Comparison of ENCODE assay signal across 14 cellular contexts in genomic region chr4:163540977-163541376, GRCh38. TPM values are rescaled to one million over a fixed set of nuclear protein-coding genes. Genes with fewer than 3 reads are reported as not detected.
DNase-seq lines count a peak whose midpoint lies in the region; ATAC-seq and TF ChIP-seq lines count a peak whose summit lies in the region.
"Had no signal": no experiment of that assay in that cellular context is flagged by ENCODE, and none has a peak within 500 bp of the region (broad histone marks: within the 10 kb centered on the region; RNA-seq: fewer than 3 reads in every experiment).

No MANE protein-coding gene starts in this region.

- ATAC-seq in GM19467 (IDR thresholded peaks at IDR 0.05; ENCODE audit: unreplicated experiment) (no peak), HG02938 (IDR thresholded peaks at IDR 0.05; ENCODE audit: unreplicated experiment) (no peak)
- ATAC-seq in activated CD4-positive, alpha-beta T cell treated with anti-CD3 and anti-CD28 coated beads for 36 hours: no peak

- no peak for TF ChIP-seq CTCF in HFF-Myc (IDR thresholded peaks at IDR 0.05; ENCODE audit: low read depth, low read length, missing control alignments)
- no peak for TF ChIP-seq CTCF in astrocyte of the spinal cord (IDR thresholded peaks at IDR 0.05; ENCODE audit: low read depth, low read length)

- peak; percentile 20 for DNase-seq in HFF-Myc (ENCODE audit: extremely low read depth, low read depth)
- DNase-seq in astrocyte of the spinal cord (ENCODE audit: low read depth, low spot score): peak; percentile 93
- peak; percentile 92 for DNase-seq in iris pigment epithelial cell (ENCODE audit: low read depth)
- no peak for DNase-seq in activated CD4-positive, alpha-beta T cell treated with anti-CD3 and anti-CD28 coated beads for 36 hours
- DNase-seq in GDM1 (lab: John Stamatoyannopoulos, UW): no peak
- DNase-seq: activated naive CD8-positive, alpha-beta T cell treated with anti-CD3 and anti-CD28 coated beads for 36 hours; NCI-H1436 treated with DMSO at 0.1 percent for 48 hours; NCI-H69; SHP77 treated with DMSO at 0.1 percent for 48 hours; transverse colon had no signal

- H3K4me3 ChIP-seq in ACC112 (ENCODE audit: low read depth, low read length) (0 out of 2 replicates have a peak overlapping the region, but pooled peaks have one; percentile 3), HFF-Myc (replicated peaks; ENCODE audit: low read depth, low read length) (no peak overlapping the region), astrocyte of the spinal cord (ENCODE audit: low read depth, low read length) (no peak overlapping the region)
- H3K4me3 ChIP-seq: hepatocyte, transverse colon had no signal

- CTCF ChIA-PET in activated CD4-positive, alpha-beta T cell treated with anti-CD3 and anti-CD28 coated beads for 36 hours (lab: Charles Lee): interaction anchor here (1.0 to 6.2 kb wide), 2 partner anchors 10 to 19 kb away, joined by 3 to 42 read pairs; no protein-coding TSS in a partner anchor

- peaks cover 4% of the 10 kb centered on the region for H3K36me3 Mint-ChIP-seq in activated CD4-positive, alpha-beta T cell treated with anti-CD3 and anti-CD28 coated beads for 36 hours (ENCODE audit: low read depth)

- no peak overlapping the region for H3K27ac Mint-ChIP-seq in activated CD4-positive, alpha-beta T cell treated with anti-CD3 and anti-CD28 coated beads for 36 hours
- H3K27ac Mint-ChIP-seq: activated naive CD8-positive, alpha-beta T cell treated with anti-CD3 and anti-CD28 coated beads for 36 hours had no signal

- no peaks in the 10 kb centered on the region for H3K79me2 ChIP-seq in ACC112 (ENCODE audit: control insufficient read depth, insufficient read depth, low read length, unreplicated experiment)
- H3K79me2 ChIP-seq: hepatocyte had no signal

- in situ Hi-C loops in astrocyte of the spinal cord (cut with HindIII; ENCODE audit: low sequenced_read_pairs): no loop called here

- peak overlapping the region; percentile 51 for H3K27ac ChIP-seq in ACC112 (ENCODE audit: low read depth, low read length)
- H3K27ac ChIP-seq: hepatocyte, transverse colon had no signal

- no peaks in the 10 kb centered on the region for H3K27me3 Mint-ChIP-seq in activated CD4-positive, alpha-beta T cell treated with anti-CD3 and anti-CD28 coated beads for 36 hours
- H3K27me3 Mint-ChIP-seq: activated naive CD8-positive, alpha-beta T cell treated with anti-CD3 and anti-CD28 coated beads for 36 hours had no signal

- no peaks in the 10 kb centered on the region for H3K4me1 Mint-ChIP-seq in activated CD4-positive, alpha-beta T cell treated with anti-CD3 and anti-CD28 coated beads for 36 hours
- H3K4me1 Mint-ChIP-seq: activated naive CD8-positive, alpha-beta T cell treated with anti-CD3 and anti-CD28 coated beads for 36 hours had no signal

- H2AFZ ChIP-seq in ACC112 (ENCODE audit: low read length, unreplicated experiment): no peak overlapping the region
- H2AFZ ChIP-seq: hepatocyte had no signal

- H3K4me3 Mint-ChIP-seq in activated CD4-positive, alpha-beta T cell treated with anti-CD3 and anti-CD28 coated beads for 36 hours: no peak overlapping the region
- H3K4me3 Mint-ChIP-seq: activated naive CD8-positive, alpha-beta T cell treated with anti-CD3 and anti-CD28 coated beads for 36 hours had no signal

- intact Hi-C loops in activated CD4-positive, alpha-beta T cell treated with anti-CD3 and anti-CD28 coated beads for 36 hours (cut with DNase I, micrococcal nuclease): loop anchor here (5.0 to 10.0 kb wide), 4 partner anchors 209 to 494 kb away; partner anchors contain the start of genes NAF1 (in 1 of the 2) and NPY1R (in 1 of the 2)

- no peaks in the 10 kb centered on the region for H3K36me3 ChIP-seq in ACC112 (ENCODE audit: insufficient read depth, low read length)
- H3K36me3 ChIP-seq: transverse colon had no signal

- H3K9me3 Mint-ChIP-seq in activated CD4-positive, alpha-beta T cell treated with anti-CD3 and anti-CD28 coated beads for 36 hours (ENCODE audit: low read depth): no peaks in the 10 kb centered on the region
- H3K9me3 Mint-ChIP-seq: activated naive CD8-positive, alpha-beta T cell treated with anti-CD3 and anti-CD28 coated beads for 36 hours had no signal

- H3K27me3 ChIP-seq in ACC112 (ENCODE audit: insufficient read depth, low read length): no peaks in the 10 kb centered on the region
- H3K27me3 ChIP-seq: hepatocyte, transverse colon had no signal

- peaks cover 35% of the 10 kb centered on the region for H3K4me1 ChIP-seq in ACC112 (ENCODE audit: control insufficient read depth, insufficient read depth, low read length, unreplicated experiment)
- H3K4me1 ChIP-seq: transverse colon had no signal

- POLR2A ChIA-PET in activated CD4-positive, alpha-beta T cell treated with anti-CD3 and anti-CD28 coated beads for 36 hours (lab: Charles Lee): interaction anchor here (1.0 kb wide), 1 partner anchor 47 kb away, joined by 4 read pairs; the partner anchor contains the start of gene TMA16

RNA-seq across cellular contexts. Expression of gene TMA16, which starts 46.5 kb away (rescaled TPM):
- total RNA-seq in activated CD4-positive, alpha-beta T cell treated with anti-CD3 and anti-CD28 coated beads for 36 hours: 10 to 100 TPM; 54.7 to 63.6 TPM

Comparison
In these comparisons a context has a peak if more than half of its experiments do, and no peak if none do; other contexts are left out.
1. DNase-seq: peak in HFF-Myc (single experiment), astrocyte of the spinal cord (single experiment) and iris pigment epithelial cell (single experiment); none in activated CD4-positive, alpha-beta T cell treated with anti-CD3 and anti-CD28 coated beads for 36 hours (single experiment) and GDM1 (single experiment).